21 cellular contexts compared by ENCODE assay signal in the genomic region with DNA sequence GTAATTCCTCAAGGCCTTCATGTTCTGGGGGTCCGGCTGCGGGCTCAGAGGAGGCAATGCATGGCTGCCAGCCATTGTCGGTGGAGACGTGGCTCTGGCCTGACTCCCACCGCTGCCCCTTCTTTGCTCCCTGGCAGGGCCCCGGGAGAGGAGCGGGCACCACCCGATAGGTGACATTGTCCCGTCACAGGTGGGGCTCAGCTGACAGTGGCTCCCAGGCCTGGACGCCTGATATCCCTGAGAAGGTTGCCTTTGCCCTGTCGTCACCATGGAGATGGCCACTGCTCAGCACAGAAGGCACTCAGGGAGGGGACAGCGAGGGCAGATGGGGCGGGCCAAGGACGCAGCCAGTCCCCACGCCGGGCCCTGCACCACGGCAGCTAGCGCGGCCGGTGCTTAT.
DNase-seq lines count a peak whose midpoint lies in the region; TF ChIP-seq lines count a peak whose summit lies in the region.
"Had no signal": no experiment of that assay in that cellular context is flagged by ENCODE, and none has a peak within 500 bp of the region (broad histone marks: within the 10 kb centered on the region; RNA-seq: fewer than 3 reads in every experiment).

No MANE protein-coding gene starts in this region.

- peaks cover 2% of the 10 kb centered on the region for H3K27me3 Mint-ChIP-seq in nephron progenitor cell (ENCODE audit: low read depth, poor library complexity)

- no peak for TF ChIP-seq CTCF in nephron progenitor cell (IDR thresholded peaks at IDR 0.05)

- peaks cover 60% of the 10 kb centered on the region for H3K4me1 Mint-ChIP-seq in nephron progenitor cell
- H3K4me1 Mint-ChIP-seq: CD14-positive monocyte; CD4-positive, CD25-positive, alpha-beta regulatory T cell had no signal

- DNase-seq in NCI-H748 (lab: John Stamatoyannopoulos, UW; ENCODE audit: unreplicated experiment) (peak; percentile 4), NCI-H748 treated with DMSO at 0.1 percent for 48 hours (lab: John Stamatoyannopoulos, UW) (no peak), nephron progenitor cell (peak; percentile 49), NCI-H510A treated with DMSO at 0.1 percent for 48 hours (lab: John Stamatoyannopoulos, UW) (no peak), T-helper 9 cell (no peak)
- DNase-seq: 8988T; ACHN; BE2C; C1 segment of cervical spinal cord; CD4-positive, CD25-positive, alpha-beta regulatory T cell; CD8-positive, alpha-beta memory T cell; COR-L47; DMS 273 treated with DMSO at 0.1 percent for 48 hours; DMS153; DMS53; DMS79; DND-41; EL; GDM1 had no signal

- no peaks in the 10 kb centered on the region for H3K36me3 Mint-ChIP-seq in nephron progenitor cell (ENCODE audit: low read depth)
- H3K36me3 Mint-ChIP-seq: CD14-positive monocyte; CD4-positive, alpha-beta memory T cell; CD4-positive, CD25-positive, alpha-beta regulatory T cell; CD8-positive, alpha-beta memory T cell had no signal

- no peaks in the 10 kb centered on the region for H3K9me3 Mint-ChIP-seq in nephron progenitor cell
- H3K9me3 Mint-ChIP-seq: CD4-positive, alpha-beta memory T cell; CD4-positive, CD25-positive, alpha-beta regulatory T cell; CD8-positive, alpha-beta memory T cell had no signal

- H3K27ac Mint-ChIP-seq in nephron progenitor cell = no peak overlapping the region
- H3K27ac Mint-ChIP-seq: CD14-positive monocyte; CD4-positive, alpha-beta memory T cell; CD4-positive, CD25-positive, alpha-beta regulatory T cell; CD8-positive, alpha-beta memory T cell had no signal

- no peak overlapping the region for H3K4me3 Mint-ChIP-seq in nephron progenitor cell
- H3K4me3 Mint-ChIP-seq: CD14-positive monocyte; CD4-positive, alpha-beta memory T cell; CD4-positive, CD25-positive, alpha-beta regulatory T cell; CD8-positive, alpha-beta memory T cell had no signal

Comparison
In these comparisons a context has a peak if more than half of its experiments do, and no peak if none do; other contexts are left out.
1. DNase-seq: peak in NCI-H748 (single experiment) and nephron progenitor cell (single experiment); none in NCI-H748 treated with DMSO at 0.1 percent for 48 hours (single experiment), NCI-H510A treated with DMSO at 0.1 percent for 48 hours (single experiment) and T-helper 9 cell (single experiment).